8 cellular contexts compared by ENCODE assay signal in genomic region chr1:10210841-10211804, GRCh38. TPM values are rescaled to one million over a fixed set of nuclear protein-coding genes. Genes with fewer than 3 reads are reported as not detected.
A peak's percentile ranks its signal among the peaks of the same experiment; 100 is the strongest.
DNase-seq lines count a peak whose midpoint lies in the region; ATAC-seq and TF ChIP-seq lines count a peak whose summit lies in the region.

No MANE protein-coding gene starts in this region.

- no peak for TF ChIP-seq CTCF in endodermal cell (conservative IDR thresholded peaks at IDR 0.05)
- no peak for TF ChIP-seq CTCF in lower lobe of right lung (IDR thresholded peaks at IDR 0.05)

- H3K4me3 Mint-ChIP-seq in endodermal cell, result peak overlapping the region; percentile 97
- peak overlapping the region; percentile 85 for H3K4me3 Mint-ChIP-seq in stimulated activated naive B cell treated with anti-CD40 and anti-IgM and Interleukin-4, amounts not matched to agents 10 μg/mL and 1 μg/mL and 100 μg/mL, for 72 hours

- ATAC-seq in lower lobe of right lung (peak; percentile 50 to 63), GM18873 (IDR thresholded peaks at IDR 0.05; ENCODE audit: low FRiP score, unreplicated experiment) (no peak)
- ATAC-seq in stimulated activated naive B cell treated with anti-CD40 and anti-IgM and Interleukin-4, amounts not matched to agents 10 μg/mL and 1 μg/mL and 100 μg/mL, for 72 hours (replicated peaks), result peak; percentile 4 to 15

- intact Hi-C loops in lower lobe of right lung (cut with DNase I), result no loop called here

- peaks cover 21% of the 10 kb centered on the region for H3K4me1 Mint-ChIP-seq in endodermal cell
- H3K4me1 Mint-ChIP-seq in stimulated activated naive B cell treated with anti-CD40 and anti-IgM and Interleukin-4, amounts not matched to agents 10 μg/mL and 1 μg/mL and 100 μg/mL, for 72 hours, result peaks cover 12 to 39% of the 10 kb centered on the region in 2 donors

- H3K27ac Mint-ChIP-seq in endodermal cell, result peak overlapping the region; percentile 97
- H3K27ac Mint-ChIP-seq in stimulated activated naive B cell treated with anti-CD40 and anti-IgM and Interleukin-4, amounts not matched to agents 10 μg/mL and 1 μg/mL and 100 μg/mL, for 72 hours, result peak overlapping the region; percentile 62

- peaks cover 5% of the 10 kb centered on the region for H3K4me1 ChIP-seq in endodermal cell (ENCODE audit: control insufficient read depth, insufficient read depth, low read length)
- peaks cover 51% of the 10 kb centered on the region for H3K4me1 ChIP-seq in lower lobe of right lung

- H3K36me3 ChIP-seq in endodermal cell (ENCODE audit: control insufficient read depth, insufficient read depth, low read length), result no peaks in the 10 kb centered on the region
- no peaks in the 10 kb centered on the region for H3K36me3 ChIP-seq in lower lobe of right lung

- H3K27ac ChIP-seq in endodermal cell (ENCODE audit: low read depth, low read length) (peak overlapping the region; percentile 100), lower lobe of right lung (peak overlapping the region; percentile 98)

- no peaks in the 10 kb centered on the region for H3K36me3 Mint-ChIP-seq in endodermal cell (ENCODE audit: low read depth)
- no peaks in the 10 kb centered on the region for H3K36me3 Mint-ChIP-seq in stimulated activated naive B cell treated with anti-CD40 and anti-IgM and Interleukin-4, amounts not matched to agents 10 μg/mL and 1 μg/mL and 100 μg/mL, for 72 hours

- H3K9ac ChIP-seq in endodermal cell (ENCODE audit: extremely low read depth, low read length, poor library complexity, severe bottlenecking), result peak overlapping the region; percentile 88

- no peaks in the 10 kb centered on the region for H3K27me3 ChIP-seq in endodermal cell (ENCODE audit: control insufficient read depth, insufficient read depth, low read length, poor library complexity, severe bottlenecking)
- H3K27me3 ChIP-seq in lower lobe of right lung (ENCODE audit: low read depth), result no peaks in the 10 kb centered on the region

- peak overlapping the region; percentile 96 for H3K4me3 ChIP-seq in endodermal cell (ENCODE audit: low read length)
- peak overlapping the region; percentile 86 for H3K4me3 ChIP-seq in lower lobe of right lung

- 0 to 1% methylated on average over 16 to 69 of the region's 69 CpGs for WGBS in endodermal cell (ENCODE audit: insufficient coverage in 1 of 2, insufficient read length in 1 of 2), 2 experiments

- peaks cover 5% of the 10 kb centered on the region for H3K27me3 Mint-ChIP-seq in endodermal cell (ENCODE audit: insufficient read depth)
- peaks cover 0 to 3% of the 10 kb centered on the region in 2 donors for H3K27me3 Mint-ChIP-seq in stimulated activated naive B cell treated with anti-CD40 and anti-IgM and Interleukin-4, amounts not matched to agents 10 μg/mL and 1 μg/mL and 100 μg/mL, for 72 hours

- no peaks in the 10 kb centered on the region for H3K9me3 Mint-ChIP-seq in endodermal cell
- no peaks in the 10 kb centered on the region for H3K9me3 Mint-ChIP-seq in stimulated activated naive B cell treated with anti-CD40 and anti-IgM and Interleukin-4, amounts not matched to agents 10 μg/mL and 1 μg/mL and 100 μg/mL, for 72 hours

- peak; percentile 96 for DNase-seq in EH (ENCODE audit: low read depth)
- peak; percentile 91 for DNase-seq in HCEC 1CT
- peak; percentile 15 for DNase-seq in NCI-H1694 treated with DMSO at 0.1 percent for 48 hours (lab: John Stamatoyannopoulos, UW)
- DNase-seq in activated CD4-positive, alpha-beta T cell treated with anti-CD3 and anti-CD28 coated beads, Interleukin-2, amount 50 U/mL, for 4 hours, result peak; percentile 0 to 3
- DNase-seq in endodermal cell, result peak; percentile 85
- peak; percentile 89 for DNase-seq in lower lobe of right lung
- peak; percentile 3 for DNase-seq in stimulated activated naive B cell treated with anti-CD40 and anti-IgM and Interleukin-4, amounts not matched to agents 10 μg/mL and 1 μg/mL and 100 μg/mL, for 72 hours

- H3K9me3 ChIP-seq in endodermal cell (ENCODE audit: control insufficient read depth, low read length) (no peaks in the 10 kb centered on the region), lower lobe of right lung (no peaks in the 10 kb centered on the region)

RNA-seq across cellular contexts. Expression of gene KIF1B, which starts 0.8 kb away (rescaled TPM):
- total RNA-seq in endodermal cell, result 10 to 100 TPM; 71.5 to 74.2 TPM
- polyA plus RNA-seq in endodermal cell (2013, experiment 1 of 2), result 77.6 TPM
- polyA plus RNA-seq in endodermal cell (2013, experiment 2 of 2), result 78.5 TPM
- total RNA-seq in lower lobe of right lung, result 38.0 TPM

Comparison
In these comparisons a context has a peak if more than half of its experiments do, and no peak if none do; other contexts are left out.
1. DNase-seq: peak in every context shown above with its lines; median percentile 96 in EH; 91 in HCEC 1CT; 89 in lower lobe of right lung; 85 in endodermal cell; 15 in NCI-H1694 treated with DMSO at 0.1 percent for 48 hours; 3 in stimulated activated naive B cell treated with anti-CD40 and anti-IgM and Interleukin-4, amounts not matched to agents 10 μg/mL and 1 μg/mL and 100 μg/mL, for 72 hours; 2 in activated CD4-positive, alpha-beta T cell treated with anti-CD3 and anti-CD28 coated beads, Interleukin-2, amount 50 U/mL, for 4 hours.